31 cellular contexts compared by ENCODE assay signal in the genomic region with DNA sequence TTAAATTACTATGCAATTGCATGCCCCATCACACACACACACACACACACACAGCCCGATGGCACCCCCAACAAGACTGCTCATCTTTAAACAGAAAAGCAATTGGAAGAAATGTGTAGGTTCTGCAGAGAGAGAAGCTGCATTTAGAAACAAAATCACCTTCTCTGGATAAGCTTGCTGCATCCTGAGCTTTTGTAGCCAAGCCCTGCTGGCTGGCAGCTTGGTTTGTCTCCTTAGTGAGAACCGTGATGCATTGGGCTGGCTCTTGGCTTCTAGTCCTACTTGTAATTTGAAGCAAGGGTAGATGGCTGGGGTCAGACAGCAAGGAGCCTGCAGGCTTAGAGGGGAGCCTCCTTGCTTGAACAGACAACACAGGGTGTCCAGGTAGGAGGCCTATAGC.
"Had no signal": no experiment of that assay in that cellular context is flagged by ENCODE, and none has a peak within 500 bp of the region (broad histone marks: within the 10 kb centered on the region; RNA-seq: fewer than 3 reads in every experiment).

No MANE protein-coding gene starts in this region.

- H3K27me3 Mint-ChIP-seq: activated B cell treated with CpG ODN at 0.5 μM for 24 hours; activated CD8-positive, alpha-beta T cell treated with anti-CD3 and anti-CD28 coated beads for 36 hours; activated naive CD8-positive, alpha-beta T cell; central memory CD8-positive, alpha-beta T cell; effector memory CD8-positive, alpha-beta T cell had no signal

- H3K27ac ChIP-seq: brain microvascular endothelial cell, esophagus muscularis mucosa, gastrocnemius medialis, heart left ventricle, WERI-Rb-1 had no signal

- H3K9me3 ChIP-seq: esophagus muscularis mucosa, gastrocnemius medialis, heart left ventricle had no signal

- H3K4me1 Mint-ChIP-seq: activated B cell treated with CpG ODN at 0.5 μM for 24 hours; activated T-helper 17 cell treated with anti-CD3 and anti-CD28 coated beads, Interleukin-2, amount 50 U/mL, for 72 hours; central memory CD8-positive, alpha-beta T cell had no signal

- H3K4me1 ChIP-seq: esophagus muscularis mucosa, gastrocnemius medialis had no signal

- H3K27me3 ChIP-seq: brain microvascular endothelial cell, esophagus muscularis mucosa, gastrocnemius medialis, heart left ventricle had no signal

- H3K9me3 Mint-ChIP-seq: activated CD8-positive, alpha-beta T cell treated with anti-CD3 and anti-CD28 coated beads for 36 hours had no signal

- H3K4me3 ChIP-seq: esophagus muscularis mucosa, gastrocnemius medialis, heart left ventricle had no signal

- H3K4me3 Mint-ChIP-seq: activated B cell treated with CpG ODN at 0.5 μM for 24 hours; activated CD8-positive, alpha-beta T cell treated with anti-CD3 and anti-CD28 coated beads for 36 hours; activated naive CD8-positive, alpha-beta T cell; activated T-cell treated with anti-CD3 and anti-CD28 coated beads, Interleukin-2, amount 50 U/mL, for 4 hours; activated T-helper 17 cell treated with anti-CD3 and anti-CD28 coated beads, Interleukin-2, amount 50 U/mL, for 72 hours; central memory CD8-positive, alpha-beta T cell; effector memory CD8-positive, alpha-beta T cell; T-helper 2 cell treated with Interferon-gamma antibody and Interleukin-4, amounts not matched to agents 5 μg/mL and 100 μg/mL, for 36 hours had no signal

- DNase-seq: activated B cell treated with CpG ODN at 0.5 μM for 24 hours; activated CD4-positive, alpha-beta T cell treated with anti-CD3 and anti-CD28 coated beads for 48 hours; activated CD4-positive, alpha-beta T cell treated with anti-CD3 and anti-CD28 coated beads, Interleukin-2, amount 50 U/mL, for 1 hour; activated CD4-positive, alpha-beta T cell treated with anti-CD3 and anti-CD28 coated beads, Interleukin-2, amount 50 U/mL, for 48 hours; activated CD8-positive, alpha-beta memory T cell treated with anti-CD3 and anti-CD28 coated beads for 24 hours; activated CD8-positive, alpha-beta T cell treated with anti-CD3 and anti-CD28 coated beads for 36 hours; activated effector memory CD4-positive, alpha-beta T cell treated with Interleukin-2 at 50 U/mL for 16 hours; activated gamma-delta T cell treated with Interleukin-2 at 50 U/mL for 16 hours; activated naive CD4-positive, alpha-beta T cell treated with anti-CD3 and anti-CD28 coated beads, Interleukin-2, amount 50 U/mL, for 16 hours; activated naive CD4-positive, alpha-beta T cell treated with Interleukin-2 at 50 U/mL for 16 hours; activated T-cell treated with anti-CD3 and anti-CD28 coated beads, Interleukin-2, amount 50 U/mL, for 4 hours; amniotic stem cell; brain microvascular endothelial cell; cortex of kidney; dermis blood vessel endothelial cell; effector CD4-positive, alpha-beta T cell; effector memory CD8-positive, alpha-beta T cell; erythroblast; foreskin keratinocyte; gastrocnemius medialis; glutamatergic neuron; heart left ventricle; T1000; WERI-Rb-1 had no signal

- H3K36me3 Mint-ChIP-seq: activated naive CD8-positive, alpha-beta T cell had no signal

- H3K27ac Mint-ChIP-seq: activated B cell treated with CpG ODN at 0.5 μM for 24 hours; activated CD8-positive, alpha-beta T cell treated with anti-CD3 and anti-CD28 coated beads for 36 hours; activated naive CD8-positive, alpha-beta T cell; activated T-helper 17 cell treated with anti-CD3 and anti-CD28 coated beads, Interleukin-2, amount 50 U/mL, for 72 hours; effector memory CD8-positive, alpha-beta T cell; T-helper 2 cell treated with Interferon-gamma antibody and Interleukin-4, amounts not matched to agents 5 μg/mL and 100 μg/mL, for 36 hours had no signal

- H3K36me3 ChIP-seq: brain microvascular endothelial cell, esophagus muscularis mucosa, gastrocnemius medialis, heart left ventricle, WERI-Rb-1 had no signal

- FAIRE-seq: astrocyte, colon had no signal
